17 cellular contexts compared by ENCODE assay signal in the genomic region with DNA sequence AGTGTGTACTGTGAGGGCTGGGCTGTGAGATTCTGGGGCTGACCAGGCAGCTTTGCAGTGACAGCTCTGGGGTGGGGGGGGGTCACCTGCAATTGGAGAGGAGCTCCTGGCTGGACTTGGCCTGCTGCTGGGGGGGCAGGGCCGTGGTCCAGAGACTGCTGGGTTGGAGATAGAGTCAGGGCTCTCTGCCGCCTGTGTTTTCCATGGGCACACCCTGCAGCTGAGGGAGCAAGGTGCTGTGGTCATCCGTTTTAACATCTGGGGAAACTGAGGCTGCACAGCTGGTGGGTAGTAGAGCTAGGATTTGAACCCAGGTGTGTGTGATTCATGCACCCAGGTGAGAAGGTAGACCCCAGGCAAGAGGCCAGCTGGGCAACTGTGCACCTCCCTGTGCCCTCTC.
"Had no signal": no experiment of that assay in that cellular context is flagged by ENCODE, and none has a peak within 500 bp of the region (broad histone marks: within the 10 kb centered on the region; RNA-seq: fewer than 3 reads in every experiment).

No MANE protein-coding gene starts in this region.

- H3K4me1 ChIP-seq: breast epithelium, esophagus squamous epithelium, gastrocnemius medialis, upper lobe of left lung had no signal

- H3K27ac Mint-ChIP-seq: activated B cell treated with CpG ODN at 0.5 μM for 24 hours; activated CD4-positive, alpha-beta T cell treated with anti-CD3 and anti-CD28 coated beads for 36 hours; activated naive CD4-positive, alpha-beta T cell treated with anti-CD3 and anti-CD28 coated beads, Interleukin-2, amount 50 U/mL, for 72 hours; endodermal cell; nephron progenitor cell had no signal

- ATAC-seq: activated CD4-positive, alpha-beta T cell treated with anti-CD3 and anti-CD28 coated beads for 36 hours; activated naive CD4-positive, alpha-beta T cell treated with anti-CD3 and anti-CD28 coated beads, Interleukin-2, amount 50 U/mL, for 72 hours; gastrocnemius medialis had no signal

- H3K4me3 ChIP-seq: breast epithelium, esophagus squamous epithelium, gastrocnemius medialis, thoracic aorta, upper lobe of left lung had no signal

- H3K27ac ChIP-seq: breast epithelium, esophagus squamous epithelium, gastrocnemius medialis, thoracic aorta, upper lobe of left lung had no signal

- H3K9me3 Mint-ChIP-seq: activated B cell treated with CpG ODN at 0.5 μM for 24 hours; activated naive CD4-positive, alpha-beta T cell treated with anti-CD3 and anti-CD28 coated beads, Interleukin-2, amount 50 U/mL, for 72 hours; endodermal cell; nephron progenitor cell had no signal

- H3K27me3 ChIP-seq: upper lobe of left lung had no signal

- H3K4me3 Mint-ChIP-seq: activated B cell treated with CpG ODN at 0.5 μM for 24 hours; activated CD4-positive, alpha-beta T cell treated with anti-CD3 and anti-CD28 coated beads for 36 hours; endodermal cell; nephron progenitor cell had no signal

- H3K9me3 ChIP-seq: breast epithelium, esophagus squamous epithelium, gastrocnemius medialis, thoracic aorta, upper lobe of left lung had no signal

- H3K36me3 Mint-ChIP-seq: activated naive CD4-positive, alpha-beta T cell treated with anti-CD3 and anti-CD28 coated beads, Interleukin-2, amount 50 U/mL, for 72 hours had no signal

- H3K4me1 Mint-ChIP-seq: activated B cell treated with CpG ODN at 0.5 μM for 24 hours; activated CD4-positive, alpha-beta T cell treated with anti-CD3 and anti-CD28 coated beads for 36 hours; endodermal cell; nephron progenitor cell had no signal

- DNase-seq: activated B cell treated with CpG ODN at 0.5 μM for 24 hours; activated CD4-positive, alpha-beta T cell treated with anti-CD3 and anti-CD28 coated beads for 36 hours; activated CD4-positive, alpha-beta T cell treated with anti-CD3 and anti-CD28 coated beads, Interleukin-2, amount 50 U/mL, for 4 hours; activated T-cell treated with anti-CD3 and anti-CD28 coated beads for 4 hours; cerebellar nuclear complex; cortex of kidney; esophagus squamous epithelium; gastrocnemius medialis; nephron progenitor cell; stimulated activated CD4-positive, alpha-beta T cell treated with anti-CD3 and anti-CD28 coated beads, Interleukin-4, amount 100 ng/mL, for 1 hour; stimulated activated naive CD4-positive, alpha-beta T cell treated with Interleukin-2 at 50 U/mL for 16 hours; T1000 had no signal

- H3K36me3 ChIP-seq: breast epithelium, esophagus squamous epithelium, gastrocnemius medialis, thoracic aorta, upper lobe of left lung had no signal
